8 cellular contexts compared by ENCODE assay signal in the genomic region with DNA sequence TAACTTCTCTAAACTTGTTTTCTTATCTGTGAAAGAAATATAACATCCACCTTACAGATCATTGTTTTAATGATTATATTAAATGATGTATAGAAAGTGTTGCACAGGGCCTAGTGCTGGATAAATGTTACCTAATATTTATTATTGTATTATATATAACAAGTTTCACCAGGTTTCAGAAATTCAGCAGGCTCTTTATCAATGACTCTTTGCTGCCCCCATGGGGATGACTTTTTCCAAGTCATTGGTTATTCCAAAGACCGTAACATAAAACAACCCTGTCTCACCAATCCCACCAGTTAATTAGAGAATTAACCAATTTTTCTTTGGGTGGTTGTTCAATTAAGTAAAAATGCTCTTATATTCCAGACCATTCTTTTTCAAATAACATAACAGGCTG. TPM values are rescaled to one million over a fixed set of nuclear protein-coding genes. Genes with fewer than 3 reads are reported as not detected.
DNase-seq lines count a peak whose midpoint lies in the region; ATAC-seq and TF ChIP-seq lines count a peak whose summit lies in the region.
"Had no signal": no experiment of that assay in that cellular context is flagged by ENCODE, and none has a peak within 500 bp of the region (broad histone marks: within the 10 kb centered on the region; RNA-seq: fewer than 3 reads in every experiment).

No MANE protein-coding gene starts in this region.

- H3K27ac Mint-ChIP-seq in HFFc6 (no peak overlapping the region), naive B cell (no peak overlapping the region)

- ATAC-seq in naive B cell (ENCODE audit: low read depth in 2 of 2) (peak; percentile 46 to 58), HG02870 (IDR thresholded peaks at IDR 0.05; ENCODE audit: unreplicated experiment) (no peak)

- intact Hi-C loops in dorsolateral prefrontal cortex (cut with DNase I) = loop anchor here in 1 of 2 donors (10.0 kb wide), 1 partner anchor 145 kb away; no protein-coding TSS in a partner anchor

- H3K27me3 ChIP-seq in dorsolateral prefrontal cortex = no peaks in the 10 kb centered on the region

- H3K4me1 Mint-ChIP-seq in HFFc6 (ENCODE audit: low read depth) (peaks cover 10% of the 10 kb centered on the region; the same call in 1 of the 2 replicates), naive B cell (peaks cover 11 to 18% (median 12%) of the 10 kb centered on the region in 3 donors)

- H3K9me3 Mint-ChIP-seq in HFFc6 (no peaks in the 10 kb centered on the region), naive B cell (no peaks in the 10 kb centered on the region)
- H3K9me3 Mint-ChIP-seq: T-cell had no signal

- peak; percentile 44 for DNase-seq in DMS114 treated with DMSO at 0.1 percent for 48 hours (lab: John Stamatoyannopoulos, UW; ENCODE audit: unreplicated experiment)
- DNase-seq in HFFc6 = peak; percentile 50
- peak; percentile 60 for DNase-seq in SHP77 treated with DMSO at 0.1 percent for 48 hours (lab: John Stamatoyannopoulos, UW)
- DNase-seq in dorsolateral prefrontal cortex = no peak
- peak; percentile 32 for DNase-seq in naive B cell
- no peak for DNase-seq in occipital lobe (lab: John Stamatoyannopoulos, UW)

- no peaks in the 10 kb centered on the region for H3K27me3 Mint-ChIP-seq in HFFc6 (ENCODE audit: insufficient read depth)
- H3K27me3 Mint-ChIP-seq in naive B cell = no peaks in the 10 kb centered on the region
- H3K27me3 Mint-ChIP-seq: T-cell had no signal

- TF ChIP-seq CTCF in HFFc6 (IDR thresholded peaks at IDR 0.05) (peak; percentile 78), dorsolateral prefrontal cortex (IDR thresholded peaks at IDR 0.05 in 54 of 56, conservative IDR thresholded peaks at IDR 0.05 in 2 of 56; ENCODE audit: low read depth in 1 of 56, partially characterized antibody in 56 of 56) (peak in 54 of 56 donors; percentile 19 to 70 (median 46))

- H3K36me3 Mint-ChIP-seq in HFFc6 (ENCODE audit: low read depth) (0 out of 2 replicates have a peak, but pooled peaks cover 4% of the 10 kb centered on the region), naive B cell (no peaks in the 10 kb centered on the region)

- H3K4me3 ChIP-seq in dorsolateral prefrontal cortex = no peak overlapping the region

- H3K27ac ChIP-seq in dorsolateral prefrontal cortex = peak overlapping the region in 2 of 59 donors; percentile 1 to 8

- H3K4me3 Mint-ChIP-seq in HFFc6 (no peak overlapping the region), naive B cell (no peak overlapping the region)
- H3K4me3 Mint-ChIP-seq: T-cell had no signal

RNA-seq across cellular contexts. Expression of a gene that starts 7.3 kb away (rescaled TPM):
- 10 to 100 TPM; 29.8 to 39.2 (median 36.0) TPM for total RNA-seq in HFFc6 (2021; fragmentation: NEBNext Ultra II Directional; extraction: Animal tissue kit (Norgen Biotek cat#: 25700))
- total RNA-seq in dorsolateral prefrontal cortex = 10 to 100 TPM; 23.9 to 40.2 (median 30.5) TPM
- polyA plus RNA-seq in naive B cell (ENCODE audit: low read depth in 6 of 6) = 10 to 100 TPM; 36.4 to 55.3 (median 39.2) TPM
- 26.8 TPM for total RNA-seq in occipital lobe

RNA-seq across cellular contexts. Expression of a gene that starts 14.0 kb away (rescaled TPM):
- total RNA-seq in HFFc6 (2021; fragmentation: NEBNext Ultra II Directional; extraction: Animal tissue kit (Norgen Biotek cat#: 25700)) = 10 to 100 TPM; 83.8 to 92.6 (median 85.1) TPM
- total RNA-seq in dorsolateral prefrontal cortex = 100 to 1,000 TPM in 2 of 120 experiments, 10 to 100 TPM in 118; 55.5 to 108 (median 76.8) TPM
- polyA plus RNA-seq in naive B cell (ENCODE audit: low read depth in 6 of 6) = 100 to 1,000 TPM; 119 to 151 (median 133) TPM
- total RNA-seq in occipital lobe = 99.4 TPM

RNA-seq across cellular contexts. Expression of a gene that starts 19.5 kb away (rescaled TPM):
- 10 to 100 TPM; 16.6 to 18.9 (median 17.2) TPM for total RNA-seq in HFFc6 (2021; fragmentation: NEBNext Ultra II Directional; extraction: Animal tissue kit (Norgen Biotek cat#: 25700))
- total RNA-seq in dorsolateral prefrontal cortex = 10 to 100 TPM; 24.5 to 66.1 (median 40.0) TPM
- polyA plus RNA-seq in naive B cell (ENCODE audit: low read depth in 6 of 6) = 10 to 100 TPM; 13.1 to 33.0 (median 18.5) TPM
- 10.6 TPM for total RNA-seq in occipital lobe

RNA-seq across cellular contexts. Expression of a gene that starts 21.9 kb away (rescaled TPM):
- total RNA-seq in HFFc6 (2021; fragmentation: NEBNext Ultra II Directional; extraction: Animal tissue kit (Norgen Biotek cat#: 25700)) = 10 to 100 TPM; 26.2 to 35.1 (median 32.5) TPM
- total RNA-seq in dorsolateral prefrontal cortex = 10 to 100 TPM; 28.2 to 55.3 (median 40.7) TPM
- 10 to 100 TPM; 21.3 to 30.1 (median 25.6) TPM for polyA plus RNA-seq in naive B cell (ENCODE audit: low read depth in 6 of 6)
- total RNA-seq in occipital lobe = 18.7 TPM

RNA-seq across cellular contexts. Expression of a gene that starts 21.9 kb away (rescaled TPM):
- 100 to 1,000 TPM in 2 of 6 experiments, 10 to 100 TPM in 4; 77.4 to 114 (median 92.8) TPM for total RNA-seq in HFFc6 (2021; fragmentation: NEBNext Ultra II Directional; extraction: Animal tissue kit (Norgen Biotek cat#: 25700))
- total RNA-seq in dorsolateral prefrontal cortex = 100 to 1,000 TPM in 3 of 120 experiments, 10 to 100 TPM in 117; 50.1 to 108 (median 72.3) TPM
- polyA plus RNA-seq in naive B cell (ENCODE audit: low read depth in 6 of 6) = 10 to 100 TPM; 64.0 to 93.7 (median 88.7) TPM
- 33.8 TPM for total RNA-seq in occipital lobe

Comparison
In these comparisons a context has a peak if more than half of its experiments do, and no peak if none do; other contexts are left out.
1. DNase-seq: peak in DMS114 treated with DMSO at 0.1 percent for 48 hours (single experiment), HFFc6 (single experiment), SHP77 treated with DMSO at 0.1 percent for 48 hours (single experiment) and naive B cell (single experiment); none in dorsolateral prefrontal cortex (0 of 10) and occipital lobe (single experiment).